In genomic region chr4:122773021-122773420, GRCh38 we compare ENCODE assay signal across 24 cellular contexts. TPM values are rescaled to one million over a fixed set of nuclear protein-coding genes. Genes with fewer than 3 reads are reported as not detected.
"Had no signal": no experiment of that assay in that cellular context is flagged by ENCODE, and none has a peak within 500 bp of the region (broad histone marks: within the 10 kb centered on the region; RNA-seq: fewer than 3 reads in every experiment).

No MANE protein-coding gene starts in this region.

- H3K9ac ChIP-seq: parathyroid adenoma had no signal

- H2AFZ ChIP-seq: parathyroid adenoma had no signal

- H3K4me3 ChIP-seq: adrenal gland, body of pancreas, cardiac muscle cell, coronary artery, dorsolateral prefrontal cortex, spleen, tibial nerve had no signal

- H3K9me3 ChIP-seq: adrenal gland, body of pancreas, spleen, tibial nerve had no signal

- H3K4me1 ChIP-seq: adrenal gland, body of pancreas, parathyroid adenoma, spleen, tibial nerve had no signal

- H3K27ac ChIP-seq: adrenal gland, body of pancreas, cardiac muscle cell, coronary artery, dorsolateral prefrontal cortex, parathyroid adenoma, spleen, tibial nerve, VCaP had no signal

- H3K79me2 ChIP-seq: parathyroid adenoma had no signal

- ATAC-seq: body of pancreas; naive thymus-derived CD4-positive, alpha-beta T cell; right cardiac atrium had no signal

- DNase-seq: activated CD4-positive, alpha-beta T cell treated with anti-CD3 and anti-CD28 coated beads for 4 hours; activated CD4-positive, alpha-beta T cell treated with anti-CD3 and anti-CD28 coated beads, Interleukin-2, amount 50 U/mL, for 4 hours; activated effector memory CD4-positive, alpha-beta T cell treated with Interleukin-2 at 50 U/mL for 16 hours; activated naive CD4-positive, alpha-beta T cell treated with Interleukin-2 at 50 U/mL for 16 hours; activated naive CD8-positive, alpha-beta T cell treated with anti-CD3 and anti-CD28 coated beads for 36 hours; adrenal gland; aorta; body of pancreas; cerebellar nuclear complex; dorsolateral prefrontal cortex; effector memory CD4-positive, alpha-beta T cell; head of caudate nucleus; hippocampal formation; immature natural killer cell; midbrain; naive thymus-derived CD4-positive, alpha-beta T cell; right cardiac atrium; spleen; stimulated activated naive CD4-positive, alpha-beta T cell treated with Interleukin-2 at 50 U/mL for 16 hours had no signal

- H3K36me3 ChIP-seq: adrenal gland, cardiac muscle cell, spleen, tibial nerve had no signal

- H3K27me3 ChIP-seq: adrenal gland, body of pancreas, cardiac muscle cell, dorsolateral prefrontal cortex, spleen, tibial nerve had no signal

RNA-seq across cellular contexts. Expression of gene FGF2, which starts 53.6 kb away (rescaled TPM):
- polyA plus RNA-seq: immature natural killer cell; naive thymus-derived CD4-positive, alpha-beta T cell had no signal
